15 cellular contexts compared by ENCODE assay signal in genomic region chr13:45501175-45501526, GRCh38. TPM values are rescaled to one million over a fixed set of nuclear protein-coding genes. Genes with fewer than 3 reads are reported as not detected.
DNase-seq lines count a peak whose midpoint lies in the region; TF ChIP-seq lines count a peak whose summit lies in the region.
"Had no signal": no experiment of that assay in that cellular context is flagged by ENCODE, and none has a peak within 500 bp of the region (broad histone marks: within the 10 kb centered on the region; RNA-seq: fewer than 3 reads in every experiment).

No MANE protein-coding gene starts in this region.

- DNase-seq in A673 (ENCODE audit: low spot score) (no peak), GM23248 (no peak), HK-2 (ENCODE audit: unreplicated experiment) (no peak), tibial artery (no peak)
- no peak for DNase-seq in activated naive CD8-positive, alpha-beta T cell treated with anti-CD3 and anti-CD28 coated beads for 36 hours
- DNase-seq in activated CD4-positive, alpha-beta T cell treated with anti-CD3 and anti-CD28 coated beads, Interleukin-2, amount 10 ng/mL, durations not matched to agents 7 days and 5 days: no peak
- DNase-seq in stimulated activated CD4-positive, alpha-beta T cell treated with anti-CD3 and anti-CD28 coated beads, Interleukin-4, amount 100 ng/mL, for 4 hours: no peak
- DNase-seq: activated B cell treated with CpG ODN at 0.5 μM for 24 hours; activated T-cell treated with anti-CD3 and anti-CD28 coated beads, Interleukin-2, amount 50 U/mL, for 4 hours; NCI-H1092; occipital lobe; spleen had no signal

- in situ Hi-C loops in GM23248 (cut with MboI): no loop called here

- no peak for TF ChIP-seq RAD21 in liver (IDR thresholded peaks at IDR 0.05)

- peak overlapping the region; percentile 84 for H3K4me2 ChIP-seq in GM23248 (ENCODE audit: unreplicated experiment)

- H3F3A ChIP-seq in GM23248 (ENCODE audit: insufficient read depth): peaks cover 49% of the 10 kb centered on the region

- 86 to 88% methylated on average over 1 of the region's 1 CpG for WGBS in GM23248 (ENCODE audit: low coverage in 1 of 2, low lambda C conversion rate in 2 of 2, missing lambda C conversion rate in 2 of 2), 2 experiments
- WGBS in liver: 48% methylated on average over 1 of the region's 1 CpG

- peaks cover 35% of the 10 kb centered on the region for H3K36me3 Mint-ChIP-seq in activated naive CD8-positive, alpha-beta T cell treated with anti-CD3 and anti-CD28 coated beads for 36 hours
- peaks cover 54% of the 10 kb centered on the region for H3K36me3 Mint-ChIP-seq in activated CD4-positive, alpha-beta T cell treated with anti-CD3 and anti-CD28 coated beads, Interleukin-2, amount 10 ng/mL, durations not matched to agents 7 days and 5 days (ENCODE audit: low read depth)

- TF ChIP-seq CTCF in A673 (conservative IDR thresholded peaks at IDR 0.05; ENCODE audit: low read depth, low read length) (no peak), liver (IDR thresholded peaks at IDR 0.05; ENCODE audit: low read depth, low read length, missing input control) (peak; percentile 11), tibial artery (IDR thresholded peaks at IDR 0.05) (no peak)

- no peaks in the 10 kb centered on the region for H3K9me2 ChIP-seq in GM23248 (ENCODE audit: insufficient read depth)

- H3K4me3 Mint-ChIP-seq in activated naive CD8-positive, alpha-beta T cell treated with anti-CD3 and anti-CD28 coated beads for 36 hours: no peak overlapping the region
- no peak overlapping the region for H3K4me3 Mint-ChIP-seq in activated CD4-positive, alpha-beta T cell treated with anti-CD3 and anti-CD28 coated beads, Interleukin-2, amount 10 ng/mL, durations not matched to agents 7 days and 5 days
- H3K4me3 Mint-ChIP-seq: activated B cell treated with CpG ODN at 0.5 μM for 24 hours; activated T-cell treated with anti-CD3 and anti-CD28 coated beads, Interleukin-2, amount 50 U/mL, for 4 hours had no signal

- intact Hi-C loops in A673 (cut with micrococcal nuclease; ENCODE audit: unreplicated experiment) (no loop called here), tibial artery (cut with DNase I; ENCODE audit: low total_unique reads) (no loop called here)

- H3K4me3 ChIP-seq in A673 (ENCODE audit: low read depth, low read length, poor library complexity, severe bottlenecking) (no peak overlapping the region), GM23248 (peak overlapping the region; percentile 44; the same call in 1 of the 2 replicates), liver (ENCODE audit: low read depth in 1 of 3, low read length in 3 of 3) (no peak overlapping the region), tibial artery (no peak overlapping the region)
- H3K4me3 ChIP-seq: ascending aorta, lung, spleen had no signal

- H3K9me3 Mint-ChIP-seq in activated naive CD8-positive, alpha-beta T cell treated with anti-CD3 and anti-CD28 coated beads for 36 hours: peaks cover 1% of the 10 kb centered on the region
- no peaks in the 10 kb centered on the region for H3K9me3 Mint-ChIP-seq in activated CD4-positive, alpha-beta T cell treated with anti-CD3 and anti-CD28 coated beads, Interleukin-2, amount 10 ng/mL, durations not matched to agents 7 days and 5 days
- H3K9me3 Mint-ChIP-seq: activated B cell treated with CpG ODN at 0.5 μM for 24 hours; activated T-cell treated with anti-CD3 and anti-CD28 coated beads, Interleukin-2, amount 50 U/mL, for 4 hours had no signal

- H3K9me3 ChIP-seq in A673 (ENCODE audit: low read depth, low read length, poor library complexity, severe bottlenecking) (no peaks in the 10 kb centered on the region), GM23248 (ENCODE audit: low read depth) (no peaks in the 10 kb centered on the region), liver (ENCODE audit: control insufficient read depth in 4 of 4, low read length in 3 of 4) (no peaks in the 10 kb centered on the region), tibial artery (no peaks in the 10 kb centered on the region)
- H3K9me3 ChIP-seq: ascending aorta, spleen had no signal

- peak overlapping the region; percentile 26 for H3K27ac ChIP-seq in A673 (ENCODE audit: low read depth, low read length, poor library complexity, severe bottlenecking)
- H3K27ac ChIP-seq in GM23248: peak overlapping the region; percentile 82
- peak overlapping the region in 1 of 2 donors; percentile 54 for H3K27ac ChIP-seq in liver (ENCODE audit: low read depth in 1 of 2, low read length in 2 of 2)
- no peak overlapping the region for H3K27ac ChIP-seq in tibial artery
- H3K27ac ChIP-seq: spleen had no signal

- POLR2A ChIA-PET in A673 (lab: Charles Lee; ENCODE audit: low non-redundant PET): no interaction called here
- POLR2A ChIA-PET in activated CD4-positive, alpha-beta T cell treated with anti-CD3 and anti-CD28 coated beads, Interleukin-2, amount 10 ng/mL, durations not matched to agents 7 days and 5 days (lab: Charles Lee): no interaction called here

- H3K4me1 ChIP-seq in A673 (ENCODE audit: insufficient read depth, low read length, poor library complexity, severe bottlenecking): peaks cover 9% of the 10 kb centered on the region
- peaks cover 21% of the 10 kb centered on the region for H3K4me1 ChIP-seq in GM23248 (ENCODE audit: insufficient read depth)
- H3K4me1 ChIP-seq in liver (ENCODE audit: control insufficient read depth in 4 of 4, insufficient read depth in 4 of 4, low read length in 3 of 4): peaks cover 0 to 11% (median 5%) of the 10 kb centered on the region in 4 donors
- H3K4me1 ChIP-seq in tibial artery: peaks cover 0 to 8% (median 0%) of the 10 kb centered on the region in 4 donors

- H3K36me3 ChIP-seq in A673 (ENCODE audit: insufficient read depth, low read length, poor library complexity, severe bottlenecking) (peaks cover 46% of the 10 kb centered on the region), GM23248 (ENCODE audit: low read depth) (peaks cover 56% of the 10 kb centered on the region), liver (ENCODE audit: control insufficient read depth in 4 of 4, insufficient read depth in 3 of 4, low read depth in 1 of 4, low read length in 3 of 4) (peaks cover 17 to 43% (median 41%) of the 10 kb centered on the region in 4 donors), tibial artery (peaks cover 51 to 64% (median 57%) of the 10 kb centered on the region in 3 donors)

- no peak overlapping the region for H2AFZ ChIP-seq in GM23248

- H3K27me3 Mint-ChIP-seq in activated naive CD8-positive, alpha-beta T cell treated with anti-CD3 and anti-CD28 coated beads for 36 hours: no peaks in the 10 kb centered on the region
- no peaks in the 10 kb centered on the region for H3K27me3 Mint-ChIP-seq in activated CD4-positive, alpha-beta T cell treated with anti-CD3 and anti-CD28 coated beads, Interleukin-2, amount 10 ng/mL, durations not matched to agents 7 days and 5 days
- H3K27me3 Mint-ChIP-seq: activated B cell treated with CpG ODN at 0.5 μM for 24 hours had no signal

- CTCF ChIA-PET in A673 (lab: Charles Lee): no interaction called here
- CTCF ChIA-PET in activated CD4-positive, alpha-beta T cell treated with anti-CD3 and anti-CD28 coated beads, Interleukin-2, amount 10 ng/mL, durations not matched to agents 7 days and 5 days (lab: Charles Lee): no interaction called here

- peak overlapping the region; percentile 71 for H3K27ac Mint-ChIP-seq in activated naive CD8-positive, alpha-beta T cell treated with anti-CD3 and anti-CD28 coated beads for 36 hours
- H3K27ac Mint-ChIP-seq in activated CD4-positive, alpha-beta T cell treated with anti-CD3 and anti-CD28 coated beads, Interleukin-2, amount 10 ng/mL, durations not matched to agents 7 days and 5 days: no peak overlapping the region
- H3K27ac Mint-ChIP-seq: activated B cell treated with CpG ODN at 0.5 μM for 24 hours had no signal

- BruUV-seq in A673 (replicated peaks; lab: Mats Ljungman, UMichigan): no TSS peak

- peaks cover 43% of the 10 kb centered on the region for H3K79me2 ChIP-seq in GM23248 (ENCODE audit: insufficient read depth)

- H3K27me3 ChIP-seq in A673 (replicated peaks; ENCODE audit: insufficient read depth, low read depth, low read length, poor library complexity) (no peaks in the 10 kb centered on the region), GM23248 (replicated peaks; ENCODE audit: insufficient read depth) (no peaks in the 10 kb centered on the region), liver (ENCODE audit: control insufficient read depth in 4 of 4, insufficient read depth in 4 of 4, low read length in 3 of 4) (no peaks in the 10 kb centered on the region), tibial artery (no peaks in the 10 kb centered on the region)
- H3K27me3 ChIP-seq: ascending aorta, spleen had no signal

- 0 out of 2 replicates have a peak overlapping the region, but pooled peaks have one; percentile 52 for H3K9ac ChIP-seq in GM23248
- no peak overlapping the region for H3K9ac ChIP-seq in liver (ENCODE audit: low read depth in 1 of 2, low read length in 2 of 2)

- H4K20me1 ChIP-seq in GM23248 (ENCODE audit: insufficient read depth): no peaks in the 10 kb centered on the region

- H3K4me1 Mint-ChIP-seq in activated naive CD8-positive, alpha-beta T cell treated with anti-CD3 and anti-CD28 coated beads for 36 hours: peaks cover 12% of the 10 kb centered on the region
- peaks cover 10% of the 10 kb centered on the region for H3K4me1 Mint-ChIP-seq in activated CD4-positive, alpha-beta T cell treated with anti-CD3 and anti-CD28 coated beads, Interleukin-2, amount 10 ng/mL, durations not matched to agents 7 days and 5 days
- H3K4me1 Mint-ChIP-seq: activated B cell treated with CpG ODN at 0.5 μM for 24 hours had no signal

TF ChIP-seq in liver, 16 proteins besides CTCF, POLR2A, EP300 and RAD21 (continues in another document):
- TF ChIP-seq HNF4G (IDR thresholded peaks at IDR 0.05): no peak
- peak in 1 of 2 donors; percentile 57 for TF ChIP-seq RXRA (IDR thresholded peaks at IDR 0.05)

RNA-seq across cellular contexts. Expression of gene COG3, which starts 36.4 kb away (rescaled TPM):
- total RNA-seq in A673 (2021) (20.3 and 24.3 TPM in 2 replicates), liver (100 to 1,000 TPM in 1 of 2 donors, 10 to 100 TPM in 1; 22.8 to 113 TPM)
- 17.9 and 26.7 TPM in 2 replicates for total RNA-seq in GM23248 (2014; rRNA removed; shearing (Covaris generic))
- polyA plus RNA-seq in GM23248 (2016; fragmentation: Nextera tagmentation; extraction: Ambion mirVana) (16.6 and 19.3 TPM in 2 replicates), liver (10 to 100 TPM; 31.6 to 44.8 TPM)
- total RNA-seq in activated naive CD8-positive, alpha-beta T cell treated with anti-CD3 and anti-CD28 coated beads for 36 hours: 10 to 100 TPM; 17.1 to 17.4 TPM
- 10 to 100 TPM; 20.9 to 25.0 TPM for total RNA-seq in activated CD4-positive, alpha-beta T cell treated with anti-CD3 and anti-CD28 coated beads, Interleukin-2, amount 10 ng/mL, durations not matched to agents 7 days and 5 days

Comparison
In these comparisons a context has a peak if more than half of its experiments do, and no peak if none do; other contexts are left out.
1. H3K27ac ChIP-seq: peak in A673 (single experiment) and GM23248 (single experiment); none in tibial artery (0 of 2).